In genomic region chr9:76571288-76572204, GRCh38 we compare ENCODE assay signal across 8 cellular contexts.
DNase-seq lines count a peak whose midpoint lies in the region; ATAC-seq, FAIRE-seq and TF ChIP-seq lines count a peak whose summit lies in the region.

No MANE protein-coding gene starts in this region.

- peak; percentile 79 for ATAC-seq in GM21825 (IDR thresholded peaks at IDR 0.05; ENCODE audit: unreplicated experiment)
- peak; percentile 49 for ATAC-seq in effector memory CD8-positive, alpha-beta T cell (replicated peaks)

- no peaks in the 10 kb centered on the region for H3K4me1 ChIP-seq in ovary (ENCODE audit: insufficient read depth)

- TF ChIP-seq POLR2A in GM12892 (IDR thresholded peaks at IDR 0.05; ENCODE audit: low read depth, low read length) (no peak), NB4 (IDR thresholded peaks at IDR 0.05; ENCODE audit: extremely low read depth, insufficient read length) (no peak), ovary (IDR thresholded peaks at IDR 0.05) (no peak)

- no peaks in the 10 kb centered on the region for H3K9me3 ChIP-seq in ovary

- no peak overlapping the region for H3K27ac Mint-ChIP-seq in effector memory CD8-positive, alpha-beta T cell

- FAIRE-seq in GM12892 (lab: Jason Lieb, UNC) = peak; percentile 83

- no peaks in the 10 kb centered on the region for H3K27me3 ChIP-seq in ovary

- TF ChIP-seq CTCF in NB4 (IDR thresholded peaks at IDR 0.05; ENCODE audit: low read depth, low read length) (no peak), ovary (IDR thresholded peaks at IDR 0.05) (no peak)

- no peak for TF ChIP-seq EP300 in ovary (IDR thresholded peaks at IDR 0.05)

- H3K4me3 ChIP-seq in NB4 (ENCODE audit: low read depth, low read length) (peak overlapping the region; percentile 70), ovary (peak overlapping the region; percentile 38)

- no peaks in the 10 kb centered on the region for H3K9me3 Mint-ChIP-seq in effector memory CD8-positive, alpha-beta T cell

- intact Hi-C loops in ovary (cut with DNase I) = no loop called here

- H3K27ac ChIP-seq in ovary = no peak overlapping the region

- peaks cover 26 to 28% of the 10 kb centered on the region in 2 donors for H3K4me1 Mint-ChIP-seq in effector memory CD8-positive, alpha-beta T cell (ENCODE audit: low read depth in 2 of 2)

- H3K36me3 ChIP-seq in ovary = no peaks in the 10 kb centered on the region

- H3K36me3 Mint-ChIP-seq in effector memory CD8-positive, alpha-beta T cell (ENCODE audit: insufficient read depth) = peaks cover 2% of the 10 kb centered on the region

- DNase-seq in GM12892 (ENCODE audit: insufficient read length) = no peak
- peak; percentile 79 for DNase-seq in NB4 (ENCODE audit: low read depth)
- no peak for DNase-seq in effector memory CD8-positive, alpha-beta T cell
- no peak for DNase-seq in ovary
- no peak for DNase-seq in NCI-H187 treated with DMSO at 0.1 percent for 48 hours (lab: John Stamatoyannopoulos, UW)
- no peak for DNase-seq in HuH-7 (ENCODE audit: low spot score)
- no peak for DNase-seq in putamen (ENCODE audit: low spot score)

- peak overlapping the region; percentile 64 to 67 for H3K4me3 Mint-ChIP-seq in effector memory CD8-positive, alpha-beta T cell

- H3K27me3 Mint-ChIP-seq in effector memory CD8-positive, alpha-beta T cell = peaks cover 0 to 20% of the 10 kb centered on the region in 2 donors

- 9 to 51% (median 10%) methylated on average over 40 of the region's 40 CpGs for WGBS in ovary, 3 donors
